16 cellular contexts compared by ENCODE assay signal in genomic region chr7:54904130-54904529, GRCh38.
DNase-seq lines count a peak whose midpoint lies in the region; ATAC-seq and TF ChIP-seq lines count a peak whose summit lies in the region.
"Had no signal": no experiment of that assay in that cellular context is flagged by ENCODE, and none has a peak within 500 bp of the region (broad histone marks: within the 10 kb centered on the region; RNA-seq: fewer than 3 reads in every experiment).

No MANE protein-coding gene starts in this region.

- WGBS in GM23248 (ENCODE audit: low coverage in 1 of 2, low lambda C conversion rate in 2 of 2, missing lambda C conversion rate in 2 of 2), 2 experiments: 0% methylated on average over 4 of the region's 4 CpGs

- H3K27ac ChIP-seq in GM23248 (peak overlapping the region; percentile 65), brain microvascular endothelial cell (peak overlapping the region; percentile 52)
- H3K27ac ChIP-seq: esophagus muscularis mucosa had no signal

- H3K4me3 ChIP-seq in GM23248 (peak overlapping the region; percentile 45), brain microvascular endothelial cell (ENCODE audit: low read depth, low read length) (no peak overlapping the region)
- H3K4me3 ChIP-seq: esophagus muscularis mucosa had no signal

- peaks cover 24% of the 10 kb centered on the region for H3F3A ChIP-seq in GM23248 (ENCODE audit: insufficient read depth)

- no peak overlapping the region for H2AFZ ChIP-seq in GM23248

- no peak for ATAC-seq in GM18870 (IDR thresholded peaks at IDR 0.05; ENCODE audit: unreplicated experiment)
- no peak for ATAC-seq in GM21723 (IDR thresholded peaks at IDR 0.05; ENCODE audit: unreplicated experiment)
- ATAC-seq in esophagus mucosa: no peak

- no peaks in the 10 kb centered on the region for H3K9me2 ChIP-seq in GM23248 (ENCODE audit: insufficient read depth)

- no peaks in the 10 kb centered on the region for H3K79me2 ChIP-seq in GM23248 (ENCODE audit: insufficient read depth)

- in situ Hi-C loops in GM23248 (cut with MboI): no loop called here
- in situ Hi-C loops in brain microvascular endothelial cell (cut with HindIII; ENCODE audit: low pct_ligation_motif_present, low sequenced_read_pairs): no loop called here

- H3K36me3 ChIP-seq in GM23248 (ENCODE audit: low read depth) (no peaks in the 10 kb centered on the region), brain microvascular endothelial cell (replicated peaks) (no peaks in the 10 kb centered on the region)
- H3K36me3 ChIP-seq: esophagus muscularis mucosa had no signal

- no peaks in the 10 kb centered on the region for H3K27me3 ChIP-seq in GM23248 (replicated peaks; ENCODE audit: insufficient read depth)
- H3K27me3 ChIP-seq in brain microvascular endothelial cell (replicated peaks): no peaks in the 10 kb centered on the region
- H3K27me3 ChIP-seq: esophagus muscularis mucosa had no signal

- H3K4me2 ChIP-seq in GM23248 (ENCODE audit: unreplicated experiment): peak overlapping the region; percentile 89

- H4K20me1 ChIP-seq in GM23248 (ENCODE audit: insufficient read depth): no peaks in the 10 kb centered on the region

- H3K9me3 ChIP-seq in GM23248 (ENCODE audit: low read depth): no peaks in the 10 kb centered on the region
- H3K9me3 ChIP-seq: esophagus muscularis mucosa had no signal

- peaks cover 27% of the 10 kb centered on the region for H3K4me1 ChIP-seq in GM23248 (ENCODE audit: insufficient read depth)
- H3K4me1 ChIP-seq: esophagus muscularis mucosa had no signal

- no peak for TF ChIP-seq CTCF in brain microvascular endothelial cell (IDR thresholded peaks at IDR 0.05; ENCODE audit: low read depth, low read length, missing control alignments)

- DNase-seq in GM23248: peak; percentile 98
- peak; percentile 87 for DNase-seq in brain microvascular endothelial cell
- peak; percentile 53 for DNase-seq in hepatic stellate cell (ENCODE audit: low spot score)
- DNase-seq in stromal cell of bone marrow (ENCODE audit: low read depth): peak; percentile 96
- DNase-seq in NCI-H2029 (lab: John Stamatoyannopoulos, UW): no peak
- DNase-seq: activated B cell treated with CpG ODN at 0.5 μM for 24 hours; activated T-cell treated with anti-CD3 and anti-CD28 coated beads, Interleukin-2, amount 50 U/mL, for 1 hour; DND-41; NCI-H1417 treated with DMSO at 0.1 percent for 48 hours; NCI-H748 treated with DMSO at 0.1 percent for 48 hours; nucleus accumbens; stimulated activated naive CD4-positive, alpha-beta T cell treated with Interleukin-2 at 50 U/mL for 16 hours had no signal

- peak overlapping the region; percentile 36 for H3K9ac ChIP-seq in GM23248
